Comparison of ENCODE assay signal across 1 cellular context in the genomic region with DNA sequence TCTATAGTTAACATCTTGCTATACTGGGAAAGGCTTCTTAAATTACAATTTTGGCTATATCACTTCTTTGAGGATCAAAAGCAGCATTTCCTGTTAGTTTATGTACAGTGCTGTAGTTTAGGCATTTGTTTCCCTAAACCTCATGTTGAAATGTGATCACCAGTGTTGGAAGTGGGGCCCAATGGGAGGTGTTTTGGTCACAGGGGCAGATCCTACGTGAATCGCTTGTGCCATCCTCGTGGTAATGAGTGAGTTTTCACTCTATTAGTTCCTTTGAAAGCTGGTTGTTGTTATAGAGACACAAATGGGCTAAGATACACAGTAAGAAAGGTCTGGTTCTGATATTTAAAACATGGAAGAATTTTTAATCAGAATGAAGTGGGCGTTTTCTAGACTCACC.
A peak's percentile ranks its signal among the peaks of the same experiment; 100 is the strongest.
TF ChIP-seq lines count a peak whose summit lies in the region.

No MANE protein-coding gene starts in this region.

TF ChIP-seq in HepG2, 621 proteins besides CTCF, POLR2A, EP300 and RAD21:
- TF ChIP-seq RBM22 (optimal IDR thresholded peaks at IDR 0.05; ENCODE audit: low read length): peak; percentile 74
- peak; percentile 53 for TF ChIP-seq POLR2G (IDR thresholded peaks at IDR 0.05; ENCODE audit: low read depth, low read length)
- TF ChIP-seq MIER3 (CRISPR knock-in tag; IDR thresholded peaks at IDR 0.05; ENCODE audit: borderline replicate concordance): no peak
- TF ChIP-seq HMG20A (CRISPR knock-in tag; IDR thresholded peaks at IDR 0.05; ENCODE audit: borderline replicate concordance): 0 out of 2 replicates have a peak, but pooled peaks have one; percentile 14
- no peak for TF ChIP-seq NFKBIZ (CRISPR knock-in tag; IDR thresholded peaks at IDR 0.05)
- TF ChIP-seq, protein P1, sequence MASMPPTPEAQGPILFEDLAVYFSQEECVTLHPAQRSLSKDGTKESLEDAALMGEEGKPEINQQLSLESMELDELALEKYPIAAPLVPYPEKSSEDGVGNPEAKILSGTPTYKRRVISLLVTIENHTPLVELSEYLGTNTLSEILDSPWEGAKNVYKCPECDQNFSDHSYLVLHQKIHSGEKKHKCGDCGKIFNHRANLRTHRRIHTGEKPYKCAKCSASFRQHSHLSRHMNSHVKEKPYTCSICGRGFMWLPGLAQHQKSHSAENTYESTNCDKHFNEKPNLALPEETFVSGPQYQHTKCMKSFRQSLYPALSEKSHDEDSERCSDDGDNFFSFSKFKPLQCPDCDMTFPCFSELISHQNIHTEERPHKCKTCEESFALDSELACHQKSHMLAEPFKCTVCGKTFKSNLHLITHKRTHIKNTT (CRISPR knock-in tag; IDR thresholded peaks at IDR 0.05): no peak
- 0 out of 2 replicates have a peak, but pooled peaks have one; percentile 18 for TF ChIP-seq POLR2AphosphoS2 (IDR thresholded peaks at IDR 0.05; ENCODE audit: low read depth, low read length)
